21 cellular contexts compared by ENCODE assay signal in the genomic region with DNA sequence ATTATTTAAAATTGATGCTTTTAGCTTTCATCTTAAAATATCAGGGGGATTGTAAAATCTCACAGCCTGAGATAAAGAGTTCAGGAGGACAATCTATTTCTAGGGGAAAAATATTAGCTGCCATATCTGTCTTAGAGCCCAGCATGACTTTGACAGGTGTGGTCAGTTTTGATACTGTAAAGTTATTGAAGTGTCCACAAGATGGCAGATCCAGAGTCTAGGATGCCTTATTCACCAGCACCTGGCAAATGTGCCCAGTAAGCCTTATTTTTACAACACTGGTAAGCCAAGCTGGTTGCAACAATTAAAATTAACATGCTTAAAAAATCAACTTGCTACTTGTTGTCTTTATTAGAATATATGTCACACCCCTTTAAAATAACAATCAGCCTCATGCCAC.
A peak's percentile ranks its signal among the peaks of the same experiment; 100 is the strongest.
DNase-seq lines count a peak whose midpoint lies in the region; ATAC-seq and TF ChIP-seq lines count a peak whose summit lies in the region.
"Had no signal": no experiment of that assay in that cellular context is flagged by ENCODE, and none has a peak within 500 bp of the region (broad histone marks: within the 10 kb centered on the region; RNA-seq: fewer than 3 reads in every experiment).

No MANE protein-coding gene starts in this region.

- no peaks in the 10 kb centered on the region for H3K27me3 Mint-ChIP-seq in endodermal cell (ENCODE audit: insufficient read depth)
- H3K27me3 Mint-ChIP-seq: CD8-positive, alpha-beta memory T cell had no signal

- no peaks in the 10 kb centered on the region for H3K27me3 ChIP-seq in endodermal cell (ENCODE audit: control insufficient read depth, insufficient read depth, low read length, poor library complexity, severe bottlenecking)
- H3K27me3 ChIP-seq: adrenal gland, brain microvascular endothelial cell had no signal

- no peaks in the 10 kb centered on the region for H3K4me1 ChIP-seq in endodermal cell (ENCODE audit: control insufficient read depth, insufficient read depth, low read length)
- H3K4me1 ChIP-seq: adrenal gland had no signal

- H3K9ac ChIP-seq in endodermal cell (ENCODE audit: extremely low read depth, low read length, poor library complexity, severe bottlenecking): no peak overlapping the region

- no peak overlapping the region for H3K4me3 Mint-ChIP-seq in endodermal cell
- H3K4me3 Mint-ChIP-seq: CD8-positive, alpha-beta memory T cell had no signal

- H3K9me3 ChIP-seq in endodermal cell (ENCODE audit: control insufficient read depth, low read length): no peaks in the 10 kb centered on the region
- H3K9me3 ChIP-seq: adrenal gland had no signal

- peak; percentile 28 for TF ChIP-seq CTCF in endodermal cell (conservative IDR thresholded peaks at IDR 0.05)

- no peaks in the 10 kb centered on the region for H3K36me3 ChIP-seq in endodermal cell (ENCODE audit: control insufficient read depth, insufficient read depth, low read length)
- H3K36me3 ChIP-seq: adrenal gland, brain microvascular endothelial cell had no signal

- H3K9me3 Mint-ChIP-seq in endodermal cell: peaks cover 4% of the 10 kb centered on the region

- no peak overlapping the region for H3K4me3 ChIP-seq in endodermal cell (ENCODE audit: low read length)
- H3K4me3 ChIP-seq: adrenal gland, coronary artery, skin epidermis had no signal

- no peak overlapping the region for H3K27ac ChIP-seq in endodermal cell (ENCODE audit: low read depth, low read length)
- H3K27ac ChIP-seq: adrenal gland, brain microvascular endothelial cell, coronary artery, skin epidermis had no signal

- ATAC-seq in HG03196 (IDR thresholded peaks at IDR 0.05; ENCODE audit: unreplicated experiment): no peak
- ATAC-seq: activated CD4-positive, CD25-positive, alpha-beta regulatory T cell treated with anti-CD3 and anti-CD28 coated beads, Interleukin-2, amount 50 U/mL, for 24 hours; left cardiac atrium had no signal

- no peak overlapping the region for H3K27ac Mint-ChIP-seq in endodermal cell

- no peaks in the 10 kb centered on the region for H3K36me3 Mint-ChIP-seq in endodermal cell (ENCODE audit: low read depth)
- H3K36me3 Mint-ChIP-seq: CD8-positive, alpha-beta memory T cell had no signal

- H3K4me1 Mint-ChIP-seq in endodermal cell: no peaks in the 10 kb centered on the region
- H3K4me1 Mint-ChIP-seq: CD8-positive, alpha-beta memory T cell had no signal

- in situ Hi-C loops in Caki2 (cut with HindIII; ENCODE audit: low pct_unique_long_range_greater_than_20kb, low sequenced_read_pairs): no loop called here

- DNase-seq in Caki2 (ENCODE audit: low read depth) (peak; percentile 14), HT-29 (ENCODE audit: low spot score) (peak; percentile 16), OCI-M1 (lab: John Stamatoyannopoulos, UW) (peak; percentile 23), endodermal cell (no peak), DMS114 treated with DMSO at 0.1 percent for 48 hours (lab: John Stamatoyannopoulos, UW; ENCODE audit: unreplicated experiment) (no peak), NCI-H1048 (lab: John Stamatoyannopoulos, UW) (no peak), SK-N-DZ (ENCODE audit: low spot score) (no peak)
- DNase-seq: activated gamma-delta T cell treated with Interleukin-2 at 50 U/mL for 16 hours; activated T-cell treated with anti-CD3 and anti-CD28 coated beads, Interleukin-2, amount 50 U/mL, for 1 hour; adrenal gland; brain microvascular endothelial cell; CD8-positive, alpha-beta memory T cell; left cardiac atrium; NCI-H146; NCI-H2171; occipital lobe; stimulated activated naive CD4-positive, alpha-beta T cell treated with Interleukin-2 at 50 U/mL for 16 hours had no signal

Comparison
In these comparisons a context has a peak if more than half of its experiments do, and no peak if none do; other contexts are left out.
1. DNase-seq: peak in Caki2 (single experiment), HT-29 (single experiment) and OCI-M1 (single experiment); none in endodermal cell (single experiment), DMS114 treated with DMSO at 0.1 percent for 48 hours (single experiment), NCI-H1048 (single experiment) and SK-N-DZ (single experiment).